Comparison of ENCODE assay signal across 16 cellular contexts in genomic region chr13:98234348-98234747, GRCh38. TPM values are rescaled to one million over a fixed set of nuclear protein-coding genes. Genes with fewer than 3 reads are reported as not detected.
DNase-seq lines count a peak whose midpoint lies in the region; ATAC-seq and TF ChIP-seq lines count a peak whose summit lies in the region.
"Had no signal": no experiment of that assay in that cellular context is flagged by ENCODE, and none has a peak within 500 bp of the region (broad histone marks: within the 10 kb centered on the region; RNA-seq: fewer than 3 reads in every experiment).

No MANE protein-coding gene starts in this region.

- H3K27me3 Mint-ChIP-seq in nephron (ENCODE audit: low read depth): no peaks in the 10 kb centered on the region

- no peak overlapping the region for H2BK15ac ChIP-seq in IMR-90 (ENCODE audit: low read depth, low read length)

- H3K79me1 ChIP-seq in IMR-90 (ENCODE audit: low read depth in 1 of 2, low read length in 2 of 2): peaks cover 47 to 89% of the 10 kb centered on the region in 2 experiments

- no peak overlapping the region for H3K23ac ChIP-seq in IMR-90 (ENCODE audit: low read depth, low read length)

- no peak overlapping the region for H4K5ac ChIP-seq in IMR-90 (ENCODE audit: low read depth, low read length)

- peaks cover 14% of the 10 kb centered on the region for H3K9me3 Mint-ChIP-seq in nephron

- no peak overlapping the region for H3K9ac ChIP-seq in IMR-90 (ENCODE audit: low read depth, low read length)

- no peak overlapping the region for H3K4me3 ChIP-seq in IMR-90 (ENCODE audit: insufficient read depth, low read depth, low read length)

- no peak overlapping the region for H3K4ac ChIP-seq in IMR-90 (ENCODE audit: low read depth, low read length)

- H2BK120ac ChIP-seq in IMR-90 (ENCODE audit: low read depth, low read length): 0 out of 2 replicates have a peak overlapping the region, but pooled peaks have one; percentile 3

- no peaks in the 10 kb centered on the region for H3K9me3 ChIP-seq in IMR-90 (ENCODE audit: control insufficient read depth, insufficient read depth, low read length)
- H3K9me3 ChIP-seq: BE2C had no signal

- no peak for TF ChIP-seq POLR2A in IMR-90 (IDR thresholded peaks at IDR 0.05; ENCODE audit: low read depth, low read length)

- POLR2A ChIA-PET in IMR-90 (lab: Charles Lee; ENCODE audit: unreplicated experiment): interaction anchor here (0.6 kb wide), 1 partner anchor 65 kb away, joined by 3 read pairs; no protein-coding TSS in a partner anchor

- no peak overlapping the region for H3K14ac ChIP-seq in IMR-90 (replicated peaks; ENCODE audit: low read depth, low read length)

- H2AK5ac ChIP-seq in IMR-90 (ENCODE audit: low read depth, low read length): no peak overlapping the region

- H2BK20ac ChIP-seq in IMR-90 (ENCODE audit: low read depth, low read length): no peak overlapping the region

- peak overlapping the region; percentile 86 to 96 (median 94) for H3K27ac Mint-ChIP-seq in nephron
- H3K27ac Mint-ChIP-seq: CD14-positive monocyte; CD4-positive, alpha-beta memory T cell had no signal

- H3K4me1 Mint-ChIP-seq in nephron: peaks cover 57% of the 10 kb centered on the region
- H3K4me1 Mint-ChIP-seq: CD14-positive monocyte; CD4-positive, alpha-beta memory T cell had no signal

- no peaks in the 10 kb centered on the region for H3K27me3 ChIP-seq in IMR-90 (ENCODE audit: control insufficient read depth, insufficient read depth, low read length)
- H3K27me3 ChIP-seq: BE2C had no signal

- peaks cover 1% of the 10 kb centered on the region; the same call in 1 of the 2 replicates for H3K36me3 ChIP-seq in IMR-90 (ENCODE audit: control insufficient read depth, insufficient read depth, low read length)
- H3K36me3 ChIP-seq: BE2C had no signal

- intact Hi-C loops in IMR-90 (cut with micrococcal nuclease): no loop called here

- H3K4me2 ChIP-seq in IMR-90 (ENCODE audit: low read depth, low read length): no peak overlapping the region

- peaks cover 15% of the 10 kb centered on the region for H3K4me1 ChIP-seq in IMR-90 (ENCODE audit: control insufficient read depth, insufficient read depth, low read length)

- no peak for ATAC-seq in IMR-90 (ENCODE audit: low read depth)
- ATAC-seq in left lobe of liver: peak; percentile 51
- no peak for ATAC-seq in GM21360 (IDR thresholded peaks at IDR 0.05; ENCODE audit: unreplicated experiment)

- H4K91ac ChIP-seq in IMR-90 (ENCODE audit: insufficient read depth, low read depth, low read length): no peak overlapping the region; the same call in 1 of the 2 replicates

- WGBS in IMR-90 (ENCODE audit: extremely low coverage in 2 of 2, insufficient read length in 1 of 2), 2 experiments: no CpG with 5 or more reads among the region's 1 CpG

- H4K20me1 ChIP-seq in IMR-90 (ENCODE audit: insufficient read depth, low read length): peaks cover 24% of the 10 kb centered on the region

- no peak overlapping the region for H3K4me3 Mint-ChIP-seq in nephron
- H3K4me3 Mint-ChIP-seq: CD14-positive monocyte; CD4-positive, alpha-beta memory T cell; H9 had no signal

- H2BK5ac ChIP-seq in IMR-90 (ENCODE audit: low read depth, low read length, poor library complexity, severe bottlenecking): no peak overlapping the region

- H3K36me3 Mint-ChIP-seq in nephron (ENCODE audit: low read depth): peaks cover 39% of the 10 kb centered on the region
- H3K36me3 Mint-ChIP-seq: CD14-positive monocyte; CD4-positive, alpha-beta memory T cell had no signal

- in situ Hi-C loops in IMR-90 (cut with MboI; ENCODE audit: low sequenced_read_pairs): no loop called here

- no peak overlapping the region for H3K56ac ChIP-seq in IMR-90 (ENCODE audit: extremely low read depth, insufficient read depth, low read length)

- no peak for TF ChIP-seq RAD21 in IMR-90 (IDR thresholded peaks at IDR 0.05; ENCODE audit: low read length)

- no peak overlapping the region for H2AFZ ChIP-seq in IMR-90 (replicated peaks; ENCODE audit: low read length, poor library complexity)

- no peak for DNase-seq in IMR-90
- DNase-seq in left lobe of liver (ENCODE audit: low spot score): no peak
- no peak for DNase-seq in NK-92 treated with Interleukin-12 subunit alpha and Interleukin-12 subunit beta, amount 100 ng/mL, for 24 hours (lab: John Stamatoyannopoulos, UW)
- DNase-seq in NCI-H748 treated with DMSO at 0.1 percent for 48 hours (lab: John Stamatoyannopoulos, UW): no peak
- DNase-seq: ACHN; BE2C; CD4-positive, alpha-beta memory T cell; DMS153; DMS79; GDM1; H9 had no signal

- BruUV-seq in IMR-90 (replicated peaks; lab: Mats Ljungman, UMichigan): no TSS peak

- H3K18ac ChIP-seq in IMR-90 (ENCODE audit: low read depth, low read length): no peak overlapping the region

- no peak overlapping the region for H2AK9ac ChIP-seq in IMR-90 (replicated peaks; ENCODE audit: low read depth, low read length, poor library complexity)

- H3K9me1 ChIP-seq in IMR-90 (ENCODE audit: insufficient read depth, low read length): peaks cover 16% of the 10 kb centered on the region

- dilution Hi-C loops in IMR-90 (cut with HindIII; ENCODE audit: low sequenced_read_pairs, unreplicated experiment): no loop called here

- TF ChIP-seq CTCF in IMR-90 (conservative IDR thresholded peaks at IDR 0.05; ENCODE audit: low read depth, low read length) (no peak), nephron (IDR thresholded peaks at IDR 0.05; ENCODE audit: unreplicated experiment in 3 of 3) (no peak)

- no peak overlapping the region; a peak in 1 of 4 replicates for H4K8ac ChIP-seq in IMR-90 (ENCODE audit: low read depth in 2 of 2, low read length in 2 of 2)

- H3K27ac ChIP-seq in IMR-90 (ENCODE audit: insufficient read depth, low read length): no peak overlapping the region

- CTCF ChIA-PET in IMR-90 (lab: Yijun Ruan, JAX): no interaction called here

TF ChIP-seq in IMR-90, 13 proteins besides CTCF, POLR2A, EP300 and RAD21:
- TF ChIP-seq MXI1 (IDR thresholded peaks at IDR 0.05; ENCODE audit: borderline replicate concordance, low read depth, low read length) (no peak), SMC3 (IDR thresholded peaks at IDR 0.05; ENCODE audit: low read depth, low read length) (no peak), FOS (IDR thresholded peaks at IDR 0.05; ENCODE audit: low read depth, low read length) (no peak), ELK1 (IDR thresholded peaks at IDR 0.05; ENCODE audit: borderline replicate concordance, low read depth, low read length) (no peak), RFX5 (IDR thresholded peaks at IDR 0.05; ENCODE audit: low read depth, low read length) (no peak), BHLHE40 (IDR thresholded peaks at IDR 0.05; ENCODE audit: low read depth, low read length) (no peak), MAZ (IDR thresholded peaks at IDR 0.05; ENCODE audit: borderline replicate concordance, low read depth, low read length) (no peak), NFE2L2 (IDR thresholded peaks at IDR 0.05; ENCODE audit: low read depth, low read length) (no peak)

RNA-seq across cellular contexts. Expression of gene RNF113B, which starts 57.3 kb away (rescaled TPM):
- not detected in 2 replicates for total RNA-seq in IMR-90 (2012; rRNA removed)
- not detected in 2 replicates for polyA plus RNA-seq in IMR-90 (2012; rRNA removed)
- not detected in 2 replicates for polyA plus RNA-seq in IMR-90 (2012; cell fraction: cytosol; rRNA removed)
- polyA plus RNA-seq in IMR-90 (2012; cell fraction: nucleus; rRNA removed; ENCODE audit: low replicate concordance): not detected in 2 replicates
- total RNA-seq in left lobe of liver: not detected
- total RNA-seq: CD4-positive, alpha-beta memory T cell; Daoy; H1; H9 had no signal
- polyA plus RNA-seq: CD14-positive monocyte; CD4-positive, alpha-beta memory T cell; H1 had no signal
